In the genomic region with DNA sequence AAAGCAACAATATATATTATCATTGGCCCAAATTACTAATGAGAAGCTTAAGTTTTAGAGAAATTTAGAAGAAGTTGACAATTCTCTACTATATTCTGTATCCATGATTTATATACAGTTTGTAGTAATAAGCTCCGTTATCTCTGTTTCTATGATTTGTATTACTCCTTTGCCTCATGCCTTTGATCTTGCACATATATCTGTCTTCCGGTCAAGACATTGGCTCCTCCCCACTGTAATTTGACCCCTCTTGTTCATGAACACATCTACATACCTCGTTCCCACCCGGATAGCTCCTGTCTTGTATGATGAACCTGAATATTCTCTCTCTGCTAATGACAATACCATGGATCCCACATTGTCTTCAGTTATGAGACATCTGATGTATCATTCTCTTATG, we compare ENCODE assay signal across 1 cellular context.
TF ChIP-seq lines count a peak whose summit lies in the region.

No MANE protein-coding gene starts in this region.

TF ChIP-seq in K562, 482 proteins besides CTCF, POLR2A, EP300 and RAD21 (continued from another document):
- TF ChIP-seq, protein P1, sequence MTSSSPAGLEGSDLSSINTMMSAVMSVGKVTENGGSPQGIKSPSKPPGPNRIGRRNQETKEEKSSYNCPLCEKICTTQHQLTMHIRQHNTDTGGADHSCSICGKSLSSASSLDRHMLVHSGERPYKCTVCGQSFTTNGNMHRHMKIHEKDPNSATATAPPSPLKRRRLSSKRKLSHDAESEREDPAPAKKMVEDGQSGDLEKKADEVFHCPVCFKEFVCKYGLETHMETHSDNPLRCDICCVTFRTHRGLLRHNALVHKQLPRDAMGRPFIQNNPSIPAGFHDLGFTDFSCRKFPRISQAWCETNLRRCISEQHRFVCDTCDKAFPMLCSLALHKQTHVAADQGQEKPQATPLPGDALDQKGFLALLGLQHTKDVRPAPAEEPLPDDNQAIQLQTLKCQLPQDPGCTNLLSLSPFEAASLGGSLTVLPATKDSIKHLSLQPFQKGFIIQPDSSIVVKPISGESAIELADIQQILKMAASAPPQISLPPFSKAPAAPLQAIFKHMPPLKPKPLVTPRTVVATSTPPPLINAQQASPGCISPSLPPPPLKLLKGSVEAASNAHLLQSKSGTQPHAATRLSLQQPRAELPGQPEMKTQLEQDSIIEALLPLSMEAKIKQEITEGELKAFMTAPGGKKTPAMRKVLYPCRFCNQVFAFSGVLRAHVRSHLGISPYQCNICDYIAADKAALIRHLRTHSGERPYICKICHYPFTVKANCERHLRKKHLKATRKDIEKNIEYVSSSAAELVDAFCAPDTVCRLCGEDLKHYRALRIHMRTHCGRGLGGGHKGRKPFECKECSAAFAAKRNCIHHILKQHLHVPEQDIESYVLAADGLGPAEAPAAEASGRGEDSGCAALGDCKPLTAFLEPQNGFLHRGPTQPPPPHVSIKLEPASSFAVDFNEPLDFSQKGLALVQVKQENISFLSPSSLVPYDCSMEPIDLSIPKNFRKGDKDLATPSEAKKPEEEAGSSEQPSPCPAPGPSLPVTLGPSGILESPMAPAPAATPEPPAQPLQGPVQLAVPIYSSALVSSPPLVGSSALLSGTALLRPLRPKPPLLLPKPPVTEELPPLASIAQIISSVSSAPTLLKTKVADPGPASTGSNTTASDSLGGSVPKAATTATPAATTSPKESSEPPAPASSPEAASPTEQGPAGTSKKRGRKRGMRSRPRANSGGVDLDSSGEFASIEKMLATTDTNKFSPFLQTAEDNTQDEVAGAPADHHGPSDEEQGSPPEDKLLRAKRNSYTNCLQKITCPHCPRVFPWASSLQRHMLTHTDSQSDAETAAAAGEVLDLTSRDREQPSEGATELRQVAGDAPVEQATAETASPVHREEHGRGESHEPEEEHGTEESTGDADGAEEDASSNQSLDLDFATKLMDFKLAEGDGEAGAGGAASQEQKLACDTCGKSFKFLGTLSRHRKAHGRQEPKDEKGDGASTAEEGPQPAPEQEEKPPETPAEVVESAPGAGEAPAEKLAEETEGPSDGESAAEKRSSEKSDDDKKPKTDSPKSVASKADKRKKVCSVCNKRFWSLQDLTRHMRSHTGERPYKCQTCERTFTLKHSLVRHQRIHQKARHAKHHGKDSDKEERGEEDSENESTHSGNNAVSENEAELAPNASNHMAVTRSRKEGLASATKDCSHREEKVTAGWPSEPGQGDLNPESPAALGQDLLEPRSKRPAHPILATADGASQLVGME (CRISPR knock-in tag; IDR thresholded peaks at IDR 0.05): no peak
- TF ChIP-seq LEF1 (IDR thresholded peaks at IDR 0.05): peak; percentile 52; the same call in 1 of the 2 replicates
